Comparison of ENCODE assay signal across 23 cellular contexts in genomic region chr1:165063181-165063955, GRCh38.
DNase-seq lines count a peak whose midpoint lies in the region; ATAC-seq and TF ChIP-seq lines count a peak whose summit lies in the region.
"Had no signal": no experiment of that assay in that cellular context is flagged by ENCODE, and none has a peak within 500 bp of the region (broad histone marks: within the 10 kb centered on the region; RNA-seq: fewer than 3 reads in every experiment).

No MANE protein-coding gene starts in this region.

- H3K36me3 ChIP-seq in esophagus muscularis mucosa (no peaks in the 10 kb centered on the region), left lung (no peaks in the 10 kb centered on the region), upper lobe of right lung (no peaks in the 10 kb centered on the region), brain microvascular endothelial cell (replicated peaks) (no peaks in the 10 kb centered on the region)
- H3K36me3 ChIP-seq: pancreas, SJSA1, WERI-Rb-1 had no signal

- peak; percentile 62 for DNase-seq in GM03348 (ENCODE audit: low spot score)
- no peak for DNase-seq in esophagus muscularis mucosa (ENCODE audit: extremely low spot score)
- no peak for DNase-seq in left lung
- no peak for DNase-seq in upper lobe of right lung
- no peak for DNase-seq in brain microvascular endothelial cell
- no peak for DNase-seq in activated effector memory CD4-positive, alpha-beta T cell treated with anti-CD3 and anti-CD28 coated beads, Interleukin-2, amount 50 U/mL, for 16 hours
- DNase-seq: activated CD4-positive, alpha-beta T cell treated with anti-CD3 and anti-CD28 coated beads for 4 hours; activated T-cell treated with anti-CD3 and anti-CD28 coated beads for 4 hours; anterior cingulate cortex; C1 segment of cervical spinal cord; central memory CD4-positive, alpha-beta T cell; cortex of kidney; effector memory CD8-positive, alpha-beta T cell; NCI-H1694; NCI-H2171; nephron progenitor cell; pancreas; stimulated activated CD4-positive, alpha-beta T cell treated with anti-CD3 and anti-CD28 coated beads, Interleukin-1b, Interleukin-23, amount 100 ng/mL, for 48 hours; stimulated activated naive CD8-positive, alpha-beta T cell treated with anti-CD3 and anti-CD28 coated beads, Interleukin-15, Interleukin-2, amounts not matched to agents 100 U/mL and 50 U/mL, for 24 hours; testis; WERI-Rb-1 had no signal

- no peak for TF ChIP-seq EP300 in esophagus muscularis mucosa (IDR thresholded peaks at IDR 0.05)

- H3K9me3 ChIP-seq in esophagus muscularis mucosa (no peaks in the 10 kb centered on the region), left lung (no peaks in the 10 kb centered on the region), upper lobe of right lung (no peaks in the 10 kb centered on the region)
- H3K9me3 ChIP-seq: pancreas, SJSA1, testis had no signal

- TF ChIP-seq CTCF in esophagus muscularis mucosa (IDR thresholded peaks at IDR 0.05) (no peak), left lung (IDR thresholded peaks at IDR 0.05) (no peak), upper lobe of right lung (IDR thresholded peaks at IDR 0.05) (no peak), brain microvascular endothelial cell (IDR thresholded peaks at IDR 0.05; ENCODE audit: low read depth, low read length, missing control alignments) (no peak)

- ATAC-seq in left lung (peak; percentile 83), upper lobe of right lung (peak; percentile 59), GM18870 (IDR thresholded peaks at IDR 0.05; ENCODE audit: unreplicated experiment) (no peak)
- ATAC-seq: effector memory CD8-positive, alpha-beta T cell; pancreas; stimulated activated naive CD8-positive, alpha-beta T cell treated with anti-CD3 and anti-CD28 coated beads, Interleukin-15, Interleukin-2, amounts not matched to agents 100 U/mL and 50 U/mL, for 24 hours had no signal

- H3K27ac ChIP-seq in esophagus muscularis mucosa (replicated peaks in 1 of 4), result peak overlapping the region; percentile 53 to 77 (median 69)
- no peak overlapping the region for H3K27ac ChIP-seq in left lung
- H3K27ac ChIP-seq in upper lobe of right lung, result no peak overlapping the region
- H3K27ac ChIP-seq in brain microvascular endothelial cell, result no peak overlapping the region
- H3K27ac ChIP-seq: pancreas, SJSA1, testis, WERI-Rb-1 had no signal

- intact Hi-C loops in esophagus muscularis mucosa (cut with DNase I) (no loop called here), left lung (cut with DNase I) (no loop called here), upper lobe of right lung (cut with DNase I) (no loop called here)

- H3K27me3 ChIP-seq in esophagus muscularis mucosa (no peaks in the 10 kb centered on the region), left lung (no peaks in the 10 kb centered on the region), upper lobe of right lung (no peaks in the 10 kb centered on the region), brain microvascular endothelial cell (replicated peaks) (no peaks in the 10 kb centered on the region)
- H3K27me3 ChIP-seq: pancreas, SJSA1, testis had no signal

- no peak for TF ChIP-seq POLR2A in esophagus muscularis mucosa (IDR thresholded peaks at IDR 0.05; ENCODE audit: low read depth)

- 24% methylated on average over 6 of the region's 6 CpGs for WGBS in esophagus muscularis mucosa

- H3K4me3 ChIP-seq in esophagus muscularis mucosa, result no peak overlapping the region
- no peak overlapping the region for H3K4me3 ChIP-seq in left lung
- H3K4me3 ChIP-seq in upper lobe of right lung, result no peak overlapping the region
- no peak overlapping the region for H3K4me3 ChIP-seq in brain microvascular endothelial cell (ENCODE audit: low read depth, low read length)
- H3K4me3 ChIP-seq: pancreas, SJSA1, testis had no signal

- peaks cover 0 to 30% (median 27%) of the 10 kb centered on the region in 4 donors for H3K4me1 ChIP-seq in esophagus muscularis mucosa
- peaks cover 0 to 15% of the 10 kb centered on the region in 2 donors for H3K4me1 ChIP-seq in left lung
- H3K4me1 ChIP-seq in upper lobe of right lung, result no peaks in the 10 kb centered on the region
- H3K4me1 ChIP-seq: pancreas, SJSA1, testis had no signal

- in situ Hi-C loops in brain microvascular endothelial cell (cut with HindIII; ENCODE audit: low pct_ligation_motif_present, low sequenced_read_pairs), result no loop called here

Comparison
In these comparisons a context has a peak if more than half of its experiments do, and no peak if none do; other contexts are left out.
1. H3K27ac ChIP-seq: peak in esophagus muscularis mucosa (4 of 4); none in left lung (0 of 2), upper lobe of right lung (single experiment) and brain microvascular endothelial cell (single experiment).